9 cellular contexts compared by ENCODE assay signal in genomic region chr11:4181780-4182721, GRCh38.
A peak's percentile ranks its signal among the peaks of the same experiment; 100 is the strongest.
DNase-seq lines count a peak whose midpoint lies in the region; ATAC-seq, FAIRE-seq and TF ChIP-seq lines count a peak whose summit lies in the region.
"Had no signal": no experiment of that assay in that cellular context is flagged by ENCODE, and none has a peak within 500 bp of the region (broad histone marks: within the 10 kb centered on the region; RNA-seq: fewer than 3 reads in every experiment).

No MANE protein-coding gene starts in this region.

- H3K27me3 Mint-ChIP-seq in activated T-helper 17 cell treated with anti-CD3 and anti-CD28 coated beads, Interleukin-2, amount 50 U/mL, for 72 hours = no peaks in the 10 kb centered on the region

- WGBS in heart right ventricle, 2 donors = 55 to 58% methylated on average over 9 of the region's 9 CpGs
- 55 to 61% (median 59%) methylated on average over 9 of the region's 9 CpGs for WGBS in small intestine, 3 donors

- no peaks in the 10 kb centered on the region for H3K27me3 ChIP-seq in heart right ventricle
- peaks cover 0 to 4% of the 10 kb centered on the region in 2 donors for H3K27me3 ChIP-seq in small intestine (ENCODE audit: control insufficient read depth in 2 of 2, insufficient read depth in 2 of 2, low read length in 2 of 2)

- H3K9me3 ChIP-seq in heart right ventricle = peaks cover 0 to 4% (median 0%) of the 10 kb centered on the region in 11 donors
- no peaks in the 10 kb centered on the region for H3K9me3 ChIP-seq in small intestine (ENCODE audit: control insufficient read depth, low read depth)

- no peak for FAIRE-seq in small intestine (lab: Jason Lieb, UNC)

- H3K9me3 Mint-ChIP-seq in activated T-helper 17 cell treated with anti-CD3 and anti-CD28 coated beads, Interleukin-2, amount 50 U/mL, for 72 hours = no peaks in the 10 kb centered on the region
- H3K9me3 Mint-ChIP-seq: T-helper 1 cell treated with Interleukin-12 subunit alpha and Interleukin-12 subunit beta and Interleukin-4 antibody, amounts not matched to agents 30 μg/mL and 1 μg/mL, for 36 hours had no signal

- peak; percentile 62 for ATAC-seq in GM18505 (IDR thresholded peaks at IDR 0.05; ENCODE audit: unreplicated experiment)
- peak; percentile 43 for ATAC-seq in HG02981 (IDR thresholded peaks at IDR 0.05; ENCODE audit: unreplicated experiment)
- ATAC-seq in activated T-helper 17 cell treated with anti-CD3 and anti-CD28 coated beads, Interleukin-2, amount 50 U/mL, for 72 hours (replicated peaks) = peak; percentile 61
- peak; percentile 51 to 85 (median 70) for ATAC-seq in heart right ventricle
- no peak for ATAC-seq in omental fat pad (ENCODE audit: low FRiP score)

- no peak overlapping the region for H3K27ac ChIP-seq in C4-2B
- H3K27ac ChIP-seq in heart right ventricle = no peak overlapping the region
- no peak overlapping the region for H3K27ac ChIP-seq in small intestine (ENCODE audit: low read depth in 1 of 2, low read length in 1 of 2)

- peak; percentile 96 for TF ChIP-seq CTCF in C4-2B (conservative IDR thresholded peaks at IDR 0.05)
- peak; percentile 40 to 71 (median 64) for TF ChIP-seq CTCF in heart right ventricle (IDR thresholded peaks at IDR 0.05)
- TF ChIP-seq CTCF in omental fat pad (IDR thresholded peaks at IDR 0.05) = no peak

- H3K36me3 ChIP-seq in heart right ventricle (no peaks in the 10 kb centered on the region), small intestine (ENCODE audit: control insufficient read depth in 2 of 2, insufficient read depth in 2 of 2, low read length in 2 of 2) (no peaks in the 10 kb centered on the region)

- H3K4me1 ChIP-seq in heart right ventricle = peaks cover 0 to 4% (median 0%) of the 10 kb centered on the region in 9 donors
- no peaks in the 10 kb centered on the region for H3K4me1 ChIP-seq in small intestine (ENCODE audit: control insufficient read depth in 2 of 2, insufficient read depth in 1 of 2, low read depth in 1 of 2, low read length in 1 of 2)

- no peak overlapping the region for H3K4me3 Mint-ChIP-seq in activated T-helper 17 cell treated with anti-CD3 and anti-CD28 coated beads, Interleukin-2, amount 50 U/mL, for 72 hours
- H3K4me3 Mint-ChIP-seq: T-helper 1 cell treated with Interleukin-12 subunit alpha and Interleukin-12 subunit beta and Interleukin-4 antibody, amounts not matched to agents 30 μg/mL and 1 μg/mL, for 36 hours had no signal

- H3K27ac Mint-ChIP-seq in activated T-helper 17 cell treated with anti-CD3 and anti-CD28 coated beads, Interleukin-2, amount 50 U/mL, for 72 hours = no peak overlapping the region
- H3K27ac Mint-ChIP-seq: T-helper 1 cell treated with Interleukin-12 subunit alpha and Interleukin-12 subunit beta and Interleukin-4 antibody, amounts not matched to agents 30 μg/mL and 1 μg/mL, for 36 hours had no signal

- no peaks in the 10 kb centered on the region for H3K4me1 Mint-ChIP-seq in activated T-helper 17 cell treated with anti-CD3 and anti-CD28 coated beads, Interleukin-2, amount 50 U/mL, for 72 hours

- H3K36me3 Mint-ChIP-seq in activated T-helper 17 cell treated with anti-CD3 and anti-CD28 coated beads, Interleukin-2, amount 50 U/mL, for 72 hours (ENCODE audit: low read depth) = no peaks in the 10 kb centered on the region

- TF ChIP-seq POLR2A in GM18505 (IDR thresholded peaks at IDR 0.05; ENCODE audit: borderline replicate concordance, extremely low read depth, insufficient read depth, insufficient read length) = no peak

- intact Hi-C loops in heart right ventricle (cut with DNase I) = loop anchor here in 2 of 10 donors (10.0 kb wide), 3 partner anchors 423 to 823 kb away; partner anchors contain the start of genes OR51E1 (in 1 of the 2) and TRIM68 (in 1 of the 2)

- H3K4me3 ChIP-seq in heart right ventricle (no peak overlapping the region), small intestine (ENCODE audit: low read depth in 1 of 2, low read length in 2 of 2) (no peak overlapping the region)

- peak; percentile 13 for DNase-seq in NCI-H446 treated with DMSO at 0.1 percent for 48 hours (lab: John Stamatoyannopoulos, UW)
- peak; percentile 21 to 62 for DNase-seq in heart right ventricle
- DNase-seq in small intestine = peak; percentile 68
- no peak for DNase-seq in omental fat pad (ENCODE audit: low spot score)

Comparison
In these comparisons a context has a peak if more than half of its experiments do, and no peak if none do; other contexts are left out.
1. CTCF ChIP-seq: peak in C4-2B (single experiment) and heart right ventricle (9 of 9); none in omental fat pad (0 of 3).